Comparison of ENCODE assay signal across 19 cellular contexts in genomic region chr15:31433574-31433973, GRCh38.
DNase-seq lines count a peak whose midpoint lies in the region; ATAC-seq and TF ChIP-seq lines count a peak whose summit lies in the region.
"Had no signal": no experiment of that assay in that cellular context is flagged by ENCODE, and none has a peak within 500 bp of the region (broad histone marks: within the 10 kb centered on the region; RNA-seq: fewer than 3 reads in every experiment).

No MANE protein-coding gene starts in this region.

- H3K27ac ChIP-seq in esophagus squamous epithelium, result peak overlapping the region in 3 of 4 donors; percentile 81 to 96 (median 87)
- H3K27ac ChIP-seq: hepatocyte, psoas muscle had no signal

- CTCF ChIA-PET in activated CD8-positive, alpha-beta memory T cell treated with anti-CD3 and anti-CD28 coated beads, Interleukin-2, amount 10 ng/mL, durations not matched to agents 7 days and 5 days (lab: Charles Lee), result interaction anchor here (1.0 to 11.3 kb wide), 9 partner anchors 9 to 168 kb away, joined by 3 to 272 read pairs (median 6); no protein-coding TSS in a partner anchor
- CTCF ChIA-PET in T-cell (lab: Charles Lee), result interaction anchor here (0.7 to 2.1 kb wide), 4 partner anchors 40 to 68 kb away, joined by 3 to 18 read pairs (median 6); no protein-coding TSS in a partner anchor

- H3K4me1 ChIP-seq in esophagus squamous epithelium, result peaks cover 21 to 44% (median 39%) of the 10 kb centered on the region in 3 donors
- H3K4me1 ChIP-seq: psoas muscle had no signal

- no peaks in the 10 kb centered on the region for H3K36me3 Mint-ChIP-seq in activated CD8-positive, alpha-beta memory T cell treated with anti-CD3 and anti-CD28 coated beads, Interleukin-2, amount 10 ng/mL, durations not matched to agents 7 days and 5 days
- no peaks in the 10 kb centered on the region for H3K36me3 Mint-ChIP-seq in T-cell
- no peaks in the 10 kb centered on the region for H3K36me3 Mint-ChIP-seq in stimulated activated naive B cell treated with anti-CD40 and anti-IgM and Interleukin-4, amounts not matched to agents 10 μg/mL and 1 μg/mL and 100 μg/mL, for 72 hours
- H3K36me3 Mint-ChIP-seq: WTC11 had no signal

- no peaks in the 10 kb centered on the region for H3K27me3 ChIP-seq in esophagus squamous epithelium
- H3K27me3 ChIP-seq: hepatocyte, suprapubic skin had no signal

- no peak for ATAC-seq in activated CD8-positive, alpha-beta memory T cell treated with anti-CD3 and anti-CD28 coated beads, Interleukin-2, amount 10 ng/mL, durations not matched to agents 7 days and 5 days
- no peak for ATAC-seq in T-cell (replicated peaks in 1 of 4)
- no peak for ATAC-seq in stimulated activated naive B cell treated with anti-CD40 and anti-IgM and Interleukin-4, amounts not matched to agents 10 μg/mL and 1 μg/mL and 100 μg/mL, for 72 hours (replicated peaks)
- no peak for ATAC-seq in HG03139 (IDR thresholded peaks at IDR 0.05; ENCODE audit: unreplicated experiment)
- ATAC-seq: PC-3, psoas muscle, WTC11 had no signal

- H3K4me3 Mint-ChIP-seq in activated CD8-positive, alpha-beta memory T cell treated with anti-CD3 and anti-CD28 coated beads, Interleukin-2, amount 10 ng/mL, durations not matched to agents 7 days and 5 days, result no peak overlapping the region
- H3K4me3 Mint-ChIP-seq in T-cell, result peak overlapping the region in 2 of 3 donors; percentile 31 to 86
- H3K4me3 Mint-ChIP-seq in stimulated activated naive B cell treated with anti-CD40 and anti-IgM and Interleukin-4, amounts not matched to agents 10 μg/mL and 1 μg/mL and 100 μg/mL, for 72 hours, result peak overlapping the region; percentile 4 to 75
- H3K4me3 Mint-ChIP-seq: WTC11 had no signal

- no peak overlapping the region for H3K4me3 ChIP-seq in esophagus squamous epithelium
- H3K4me3 ChIP-seq: hepatocyte, psoas muscle, suprapubic skin had no signal

- no peak for DNase-seq in activated CD8-positive, alpha-beta memory T cell treated with anti-CD3 and anti-CD28 coated beads, Interleukin-2, amount 10 ng/mL, durations not matched to agents 7 days and 5 days
- DNase-seq in activated CD8-positive, alpha-beta memory T cell treated with anti-CD3 and anti-CD28 coated beads, Interleukin-2, amount 50 U/mL, for 4 hours, result no peak
- no peak for DNase-seq in T-cell
- no peak for DNase-seq in esophagus squamous epithelium (lab: John Stamatoyannopoulos, UW)
- DNase-seq in stimulated activated naive B cell treated with anti-CD40 and anti-IgM and Interleukin-4, amounts not matched to agents 10 μg/mL and 1 μg/mL and 100 μg/mL, for 72 hours, result no peak
- DNase-seq in GM19240 (ENCODE audit: insufficient read length, low spot score), result no peak
- no peak for DNase-seq in islet precursor cell
- DNase-seq: Calu3; dermis blood vessel endothelial cell; Kasumi-1; NCI-H1694; NCI-H526; PC-3; psoas muscle; stimulated activated CD4-positive, alpha-beta T cell treated with anti-CD3 and anti-CD28 coated beads, Interleukin-15, amount 100 ng/mL, for 24 hours had no signal

- no peaks in the 10 kb centered on the region for H3K36me3 ChIP-seq in esophagus squamous epithelium
- H3K36me3 ChIP-seq: suprapubic skin had no signal

- no peaks in the 10 kb centered on the region for H3K27me3 Mint-ChIP-seq in activated CD8-positive, alpha-beta memory T cell treated with anti-CD3 and anti-CD28 coated beads, Interleukin-2, amount 10 ng/mL, durations not matched to agents 7 days and 5 days
- H3K27me3 Mint-ChIP-seq in T-cell, result no peaks in the 10 kb centered on the region
- H3K27me3 Mint-ChIP-seq in stimulated activated naive B cell treated with anti-CD40 and anti-IgM and Interleukin-4, amounts not matched to agents 10 μg/mL and 1 μg/mL and 100 μg/mL, for 72 hours, result no peaks in the 10 kb centered on the region

- peak overlapping the region; percentile 94 for H3K27ac Mint-ChIP-seq in activated CD8-positive, alpha-beta memory T cell treated with anti-CD3 and anti-CD28 coated beads, Interleukin-2, amount 10 ng/mL, durations not matched to agents 7 days and 5 days
- H3K27ac Mint-ChIP-seq in T-cell, result peak overlapping the region; percentile 98
- peak overlapping the region; percentile 99 for H3K27ac Mint-ChIP-seq in stimulated activated naive B cell treated with anti-CD40 and anti-IgM and Interleukin-4, amounts not matched to agents 10 μg/mL and 1 μg/mL and 100 μg/mL, for 72 hours
- H3K27ac Mint-ChIP-seq: WTC11 had no signal

- H3K4me1 Mint-ChIP-seq in activated CD8-positive, alpha-beta memory T cell treated with anti-CD3 and anti-CD28 coated beads, Interleukin-2, amount 10 ng/mL, durations not matched to agents 7 days and 5 days, result peaks cover 62% of the 10 kb centered on the region
- peaks cover 69 to 75% (median 72%) of the 10 kb centered on the region in 3 donors for H3K4me1 Mint-ChIP-seq in T-cell
- H3K4me1 Mint-ChIP-seq in stimulated activated naive B cell treated with anti-CD40 and anti-IgM and Interleukin-4, amounts not matched to agents 10 μg/mL and 1 μg/mL and 100 μg/mL, for 72 hours, result peaks cover 57 to 58% of the 10 kb centered on the region in 2 donors

- no peaks in the 10 kb centered on the region for H3K9me3 ChIP-seq in esophagus squamous epithelium
- H3K9me3 ChIP-seq: psoas muscle, suprapubic skin had no signal

- intact Hi-C loops in esophagus squamous epithelium (cut with DNase I), result loop anchor here (10.0 kb wide), 1 partner anchor 51 kb away; no protein-coding TSS in a partner anchor

- POLR2A ChIA-PET in T-cell (lab: Charles Lee), result interaction anchor here in 1 of 2 donors (0.6 to 1.7 kb wide), 2 partner anchors 72 to 92 kb away, joined by 4 to 7 read pairs; no protein-coding TSS in a partner anchor

- no peaks in the 10 kb centered on the region for H3K9me3 Mint-ChIP-seq in activated CD8-positive, alpha-beta memory T cell treated with anti-CD3 and anti-CD28 coated beads, Interleukin-2, amount 10 ng/mL, durations not matched to agents 7 days and 5 days (ENCODE audit: low read depth)
- H3K9me3 Mint-ChIP-seq in T-cell, result no peaks in the 10 kb centered on the region
- H3K9me3 Mint-ChIP-seq in stimulated activated naive B cell treated with anti-CD40 and anti-IgM and Interleukin-4, amounts not matched to agents 10 μg/mL and 1 μg/mL and 100 μg/mL, for 72 hours, result no peaks in the 10 kb centered on the region
- H3K9me3 Mint-ChIP-seq: WTC11 had no signal

- TF ChIP-seq CTCF in esophagus squamous epithelium (IDR thresholded peaks at IDR 0.05), result no peak

- 100% methylated on average over 1 of the region's 6 CpGs; no CpG with 5 or more reads in 1 of the 2 donors for WGBS in esophagus squamous epithelium, 2 donors

- TF ChIP-seq POLR2A in esophagus squamous epithelium (IDR thresholded peaks at IDR 0.05), result no peak
